Comparison of ENCODE assay signal across 8 cellular contexts in genomic region chr7:1458676-1459511, GRCh38. TPM values are rescaled to one million over a fixed set of nuclear protein-coding genes. Genes with fewer than 3 reads are reported as not detected.
DNase-seq lines count a peak whose midpoint lies in the region; ATAC-seq and TF ChIP-seq lines count a peak whose summit lies in the region.

TSS of gene MICALL2 (minus strand) at chr7:1459470. CDS start at chr7:1459326, 144 bp downstream.

- H3K4me1 Mint-ChIP-seq in CD8-positive, alpha-beta memory T cell: peaks cover 7 to 33% (median 10%) of the 10 kb centered on the region in 3 donors
- H3K4me1 Mint-ChIP-seq in stimulated activated naive B cell treated with anti-CD40 and anti-IgM and Interleukin-4, amounts not matched to agents 10 μg/mL and 1 μg/mL and 100 μg/mL, for 72 hours: peaks cover 13 to 34% of the 10 kb centered on the region in 2 donors

- H3K27me3 Mint-ChIP-seq in CD8-positive, alpha-beta memory T cell: no peaks in the 10 kb centered on the region
- peaks cover 0 to 4% of the 10 kb centered on the region in 2 donors for H3K27me3 Mint-ChIP-seq in stimulated activated naive B cell treated with anti-CD40 and anti-IgM and Interleukin-4, amounts not matched to agents 10 μg/mL and 1 μg/mL and 100 μg/mL, for 72 hours

- H3K4me3 ChIP-seq in CD8-positive, alpha-beta memory T cell (ENCODE audit: low read length): peak within 1 kb of the TSS; percentile 81
- peak within 1 kb of the TSS; percentile 67 to 82 for H3K4me3 ChIP-seq in left lung

- H3K27me3 ChIP-seq in CD8-positive, alpha-beta memory T cell (ENCODE audit: insufficient read depth, low read length, poor library complexity, severe bottlenecking): no peaks in the 10 kb centered on the region
- H3K27me3 ChIP-seq in left lung: no peaks in the 10 kb centered on the region

- peaks cover 14% of the 10 kb centered on the region for H3K4me1 ChIP-seq in CD8-positive, alpha-beta memory T cell (ENCODE audit: insufficient read depth, low read length)
- H3K4me1 ChIP-seq in left lung: peaks cover 31 to 75% of the 10 kb centered on the region in 2 donors

- H3K9me3 ChIP-seq in CD8-positive, alpha-beta memory T cell (ENCODE audit: low read length): no peaks in the 10 kb centered on the region
- H3K9me3 ChIP-seq in left lung: no peaks in the 10 kb centered on the region

- H3K36me3 ChIP-seq in CD8-positive, alpha-beta memory T cell (ENCODE audit: insufficient read depth, low read length): no peaks in the 10 kb centered on the region
- no peaks in the 10 kb centered on the region for H3K36me3 ChIP-seq in left lung

- peak within 1 kb of the TSS in 3 of 8 donors; percentile 50 to 82 (median 61) for H3K27ac Mint-ChIP-seq in CD8-positive, alpha-beta memory T cell
- peak within 1 kb of the TSS; percentile 71 for H3K27ac Mint-ChIP-seq in stimulated activated naive B cell treated with anti-CD40 and anti-IgM and Interleukin-4, amounts not matched to agents 10 μg/mL and 1 μg/mL and 100 μg/mL, for 72 hours

- ATAC-seq in GM19043 (IDR thresholded peaks at IDR 0.05; ENCODE audit: low read depth, unreplicated experiment) (peak; percentile 17), HG03457 (IDR thresholded peaks at IDR 0.05; ENCODE audit: unreplicated experiment) (peak; percentile 2), left lung (peak; percentile 18)
- peak; percentile 38 to 44 for ATAC-seq in stimulated activated naive B cell treated with anti-CD40 and anti-IgM and Interleukin-4, amounts not matched to agents 10 μg/mL and 1 μg/mL and 100 μg/mL, for 72 hours (replicated peaks)

- POLR2A ChIA-PET in CD8-positive, alpha-beta memory T cell (lab: Charles Lee): no interaction called here

- H3K9me3 Mint-ChIP-seq in CD8-positive, alpha-beta memory T cell: no peaks in the 10 kb centered on the region
- H3K9me3 Mint-ChIP-seq in stimulated activated naive B cell treated with anti-CD40 and anti-IgM and Interleukin-4, amounts not matched to agents 10 μg/mL and 1 μg/mL and 100 μg/mL, for 72 hours: no peaks in the 10 kb centered on the region

- H3K27ac ChIP-seq in CD8-positive, alpha-beta memory T cell (ENCODE audit: low read depth, low read length): peak within 1 kb of the TSS; percentile 87
- peak within 1 kb of the TSS; percentile 83 to 85 for H3K27ac ChIP-seq in left lung

- CTCF ChIA-PET in CD8-positive, alpha-beta memory T cell (lab: Charles Lee): interaction anchor here (1.3 kb wide), 1 partner anchor 15 kb away, joined by 7 read pairs; no protein-coding TSS in a partner anchor

- peak within 1 kb of the TSS; percentile 65 to 88 (median 71) for H3K4me3 Mint-ChIP-seq in CD8-positive, alpha-beta memory T cell
- H3K4me3 Mint-ChIP-seq in stimulated activated naive B cell treated with anti-CD40 and anti-IgM and Interleukin-4, amounts not matched to agents 10 μg/mL and 1 μg/mL and 100 μg/mL, for 72 hours: peak within 1 kb of the TSS; percentile 78 to 84

- TF ChIP-seq CTCF in left lung (IDR thresholded peaks at IDR 0.05): no peak

- no peaks in the 10 kb centered on the region for H3K36me3 Mint-ChIP-seq in CD8-positive, alpha-beta memory T cell
- H3K36me3 Mint-ChIP-seq in stimulated activated naive B cell treated with anti-CD40 and anti-IgM and Interleukin-4, amounts not matched to agents 10 μg/mL and 1 μg/mL and 100 μg/mL, for 72 hours: no peaks in the 10 kb centered on the region

- DNase-seq in CD8-positive, alpha-beta memory T cell: peak in 2 of 5 donors; percentile 12 to 17
- DNase-seq in T-helper 9 cell (peak; percentile 16), dermis blood vessel endothelial cell (peak; percentile 92), left lung (peak; percentile 81 to 92), NCI-H524 (lab: John Stamatoyannopoulos, UW) (no peak)
- no peak for DNase-seq in stimulated activated naive B cell treated with anti-CD40 and anti-IgM and Interleukin-4, amounts not matched to agents 10 μg/mL and 1 μg/mL and 100 μg/mL, for 72 hours

- intact Hi-C loops in left lung (cut with DNase I): no loop called here

RNA-seq across cellular contexts. Expression of gene MICALL2, which starts in this region (rescaled TPM):
- 1 to 10 TPM; 2.1 to 2.3 TPM for total RNA-seq in CD8-positive, alpha-beta memory T cell
- polyA plus RNA-seq in CD8-positive, alpha-beta memory T cell: 0.71 TPM
- 14.4 and 19.1 TPM in 2 replicates for total RNA-seq in dermis blood vessel endothelial cell
- total RNA-seq in left lung: 10 to 100 TPM; 36.5 to 40.1 TPM

Comparison
In these comparisons a context has a peak if more than half of its experiments do, and no peak if none do; other contexts are left out.
1. DNase-seq: peak in T-helper 9 cell (single experiment), dermis blood vessel endothelial cell (single experiment) and left lung (2 of 2); none in stimulated activated naive B cell treated with anti-CD40 and anti-IgM and Interleukin-4, amounts not matched to agents 10 μg/mL and 1 μg/mL and 100 μg/mL, for 72 hours (single experiment) and NCI-H524 (0 of 2).
2. Peak in every context shown above with its lines, with median percentiles within 50 percentile points of each other: ATAC-seq.